In genomic region chr4:187504974-187505797, GRCh38 we compare ENCODE assay signal across 22 cellular contexts.
DNase-seq lines count a peak whose midpoint lies in the region; ATAC-seq and TF ChIP-seq lines count a peak whose summit lies in the region.
"Had no signal": no experiment of that assay in that cellular context is flagged by ENCODE, and none has a peak within 500 bp of the region (broad histone marks: within the 10 kb centered on the region; RNA-seq: fewer than 3 reads in every experiment).

No MANE protein-coding gene starts in this region.

- CTCF ChIA-PET in activated CD4-positive, alpha-beta memory T cell treated with anti-CD3 and anti-CD28 coated beads, Interleukin-2, amount 10 ng/mL, durations not matched to agents 7 days and 5 days (lab: Charles Lee) = no interaction called here

- DNase-seq in activated T-cell treated with anti-CD3 and anti-CD28 coated beads, Interleukin-2, amount 50 U/mL, for 1 hour = peak; percentile 16
- no peak for DNase-seq in activated T-cell treated with anti-CD3 and anti-CD28 coated beads, Interleukin-2, amount 50 U/mL, for 72 hours
- no peak for DNase-seq in activated CD4-positive, alpha-beta memory T cell treated with anti-CD3 and anti-CD28 coated beads, Interleukin-2, amount 10 ng/mL, durations not matched to agents 7 days and 5 days
- DNase-seq in fibroblast of villous mesenchyme (ENCODE audit: low read depth) = peak; percentile 45
- DNase-seq in smooth muscle cell (lab: John Stamatoyannopoulos, UW; ENCODE audit: unreplicated experiment) = peak; percentile 2
- DNase-seq in pons (ENCODE audit: low spot score) = no peak
- DNase-seq in osteoblast (ENCODE audit: insufficient read length, low spot score, missing footprints) = no peak
- DNase-seq: activated CD8-positive, alpha-beta memory T cell treated with anti-CD3 and anti-CD28 coated beads, Interleukin-2, amount 50 U/mL, for 48 hours; central memory CD4-positive, alpha-beta T cell; DMS153; effector CD8-positive, alpha-beta T cell; heart right ventricle; naive B cell; PC-3; SJCRH30; T-helper 9 cell had no signal

- no peak overlapping the region for H3K27ac Mint-ChIP-seq in activated T-cell treated with anti-CD3 and anti-CD28 coated beads, Interleukin-2, amount 50 U/mL, for 72 hours
- no peak overlapping the region for H3K27ac Mint-ChIP-seq in activated CD4-positive, alpha-beta memory T cell treated with anti-CD3 and anti-CD28 coated beads, Interleukin-2, amount 10 ng/mL, durations not matched to agents 7 days and 5 days
- H3K27ac Mint-ChIP-seq: CD14-positive monocyte had no signal

- H3K4me1 ChIP-seq in smooth muscle cell (ENCODE audit: low read depth) (no peaks in the 10 kb centered on the region), osteoblast (ENCODE audit: insufficient read depth, low read length) (no peaks in the 10 kb centered on the region)
- H3K4me1 ChIP-seq: heart right ventricle, prostate gland, SJCRH30 had no signal

- H3K9ac ChIP-seq in smooth muscle cell (ENCODE audit: low read depth) = no peak overlapping the region

- WGBS in smooth muscle cell (ENCODE audit: low lambda C conversion rate) = 49% methylated on average over 51 of the region's 55 CpGs

- H3K27me3 Mint-ChIP-seq in activated T-cell treated with anti-CD3 and anti-CD28 coated beads, Interleukin-2, amount 50 U/mL, for 72 hours (ENCODE audit: low read depth) = no peaks in the 10 kb centered on the region
- no peaks in the 10 kb centered on the region for H3K27me3 Mint-ChIP-seq in activated CD4-positive, alpha-beta memory T cell treated with anti-CD3 and anti-CD28 coated beads, Interleukin-2, amount 10 ng/mL, durations not matched to agents 7 days and 5 days
- H3K27me3 Mint-ChIP-seq: naive B cell had no signal

- no peaks in the 10 kb centered on the region for H3K36me3 ChIP-seq in smooth muscle cell (ENCODE audit: low read depth)
- H3K36me3 ChIP-seq in osteoblast (ENCODE audit: insufficient read depth, low read length) = no peaks in the 10 kb centered on the region
- H3K36me3 ChIP-seq: heart right ventricle, prostate gland, SJCRH30, thoracic aorta had no signal

- H3K27me3 ChIP-seq in smooth muscle cell (ENCODE audit: low read depth) (no peaks in the 10 kb centered on the region), osteoblast (ENCODE audit: insufficient read depth, low read length) (no peaks in the 10 kb centered on the region)
- H3K27me3 ChIP-seq: SJCRH30 had no signal

- H3K36me3 Mint-ChIP-seq in activated T-cell treated with anti-CD3 and anti-CD28 coated beads, Interleukin-2, amount 50 U/mL, for 72 hours (ENCODE audit: insufficient read depth in 2 of 2) = no peaks in the 10 kb centered on the region
- no peaks in the 10 kb centered on the region for H3K36me3 Mint-ChIP-seq in activated CD4-positive, alpha-beta memory T cell treated with anti-CD3 and anti-CD28 coated beads, Interleukin-2, amount 10 ng/mL, durations not matched to agents 7 days and 5 days (ENCODE audit: low read depth)
- H3K36me3 Mint-ChIP-seq: CD14-positive monocyte, naive B cell had no signal

- no peaks in the 10 kb centered on the region for H3K4me1 Mint-ChIP-seq in activated T-cell treated with anti-CD3 and anti-CD28 coated beads, Interleukin-2, amount 50 U/mL, for 72 hours (ENCODE audit: low read depth)
- no peaks in the 10 kb centered on the region for H3K4me1 Mint-ChIP-seq in activated CD4-positive, alpha-beta memory T cell treated with anti-CD3 and anti-CD28 coated beads, Interleukin-2, amount 10 ng/mL, durations not matched to agents 7 days and 5 days
- H3K4me1 Mint-ChIP-seq: CD14-positive monocyte, naive B cell had no signal

- H3K79me2 ChIP-seq in smooth muscle cell (ENCODE audit: low read depth) = peaks cover 24% of the 10 kb centered on the region
- no peaks in the 10 kb centered on the region for H3K79me2 ChIP-seq in osteoblast (ENCODE audit: insufficient read depth, low read length)

- peak overlapping the region; percentile 75 for H2AFZ ChIP-seq in smooth muscle cell (ENCODE audit: low read depth)
- H2AFZ ChIP-seq in osteoblast (ENCODE audit: low read length) = no peak overlapping the region

- TF ChIP-seq CTCF in fibroblast of villous mesenchyme (IDR thresholded peaks at IDR 0.05; ENCODE audit: insufficient read depth, low read depth, low read length) = no peak
- TF ChIP-seq CTCF in smooth muscle cell (IDR thresholded peaks at IDR 0.05; ENCODE audit: borderline replicate concordance, insufficient read depth, poor library complexity, severe bottlenecking) = no peak
- no peak for TF ChIP-seq CTCF in osteoblast (IDR thresholded peaks at IDR 0.05; ENCODE audit: extremely low read depth, low read depth, low read length)

- no peaks in the 10 kb centered on the region for H3K9me3 ChIP-seq in smooth muscle cell (replicated peaks; ENCODE audit: low read depth)
- no peaks in the 10 kb centered on the region for H3K9me3 ChIP-seq in osteoblast (ENCODE audit: low read depth, low read length)
- H3K9me3 ChIP-seq: prostate gland, SJCRH30, thoracic aorta had no signal

- no peak for ATAC-seq in activated T-cell treated with anti-CD3 and anti-CD28 coated beads, Interleukin-2, amount 50 U/mL, for 72 hours (replicated peaks in 1 of 2)
- no peak for ATAC-seq in GM19397 (IDR thresholded peaks at IDR 0.05; ENCODE audit: unreplicated experiment)
- ATAC-seq: activated CD4-positive, CD25-positive, alpha-beta regulatory T cell treated with anti-CD3 and anti-CD28 coated beads, Interleukin-2, amount 50 U/mL, for 24 hours; heart right ventricle; PC-3 had no signal

- H3K4me2 ChIP-seq in smooth muscle cell (peak overlapping the region; percentile 89), osteoblast (ENCODE audit: insufficient read depth, low read length) (no peak overlapping the region)

- no peak overlapping the region for H3K27ac ChIP-seq in smooth muscle cell (ENCODE audit: low read depth)
- H3K27ac ChIP-seq in osteoblast (ENCODE audit: low read depth, low read length) = no peak overlapping the region
- H3K27ac ChIP-seq: heart right ventricle, prostate gland, SJCRH30, skin epidermis, thoracic aorta had no signal

- peaks cover 8 to 17% of the 10 kb centered on the region in 2 donors for H3K9me3 Mint-ChIP-seq in activated T-cell treated with anti-CD3 and anti-CD28 coated beads, Interleukin-2, amount 50 U/mL, for 72 hours
- peaks cover 19% of the 10 kb centered on the region for H3K9me3 Mint-ChIP-seq in activated CD4-positive, alpha-beta memory T cell treated with anti-CD3 and anti-CD28 coated beads, Interleukin-2, amount 10 ng/mL, durations not matched to agents 7 days and 5 days

- POLR2A ChIA-PET in activated CD4-positive, alpha-beta memory T cell treated with anti-CD3 and anti-CD28 coated beads, Interleukin-2, amount 10 ng/mL, durations not matched to agents 7 days and 5 days (lab: Charles Lee) = no interaction called here

- H3K4me3 Mint-ChIP-seq in activated T-cell treated with anti-CD3 and anti-CD28 coated beads, Interleukin-2, amount 50 U/mL, for 72 hours = peak overlapping the region in 1 of 2 donors; percentile 15
- H3K4me3 Mint-ChIP-seq in activated CD4-positive, alpha-beta memory T cell treated with anti-CD3 and anti-CD28 coated beads, Interleukin-2, amount 10 ng/mL, durations not matched to agents 7 days and 5 days = peak overlapping the region; percentile 23

- H3F3A ChIP-seq in smooth muscle cell (ENCODE audit: low read depth) = no peaks in the 10 kb centered on the region

- H4K20me1 ChIP-seq in smooth muscle cell (ENCODE audit: low read depth) (no peaks in the 10 kb centered on the region), osteoblast (ENCODE audit: insufficient read depth, low read length) (no peaks in the 10 kb centered on the region)

- H3K4me3 ChIP-seq in fibroblast of villous mesenchyme (ENCODE audit: low read depth, low read length) (peak overlapping the region; percentile 73), smooth muscle cell (peak overlapping the region; percentile 69), osteoblast (ENCODE audit: insufficient read depth, low read length) (no peak overlapping the region)
- H3K4me3 ChIP-seq: prostate gland, SJCRH30, skin epidermis, thoracic aorta had no signal

Comparison
In these comparisons a context has a peak if more than half of its experiments do, and no peak if none do; other contexts are left out.
1. DNase-seq: peak in activated T-cell treated with anti-CD3 and anti-CD28 coated beads, Interleukin-2, amount 50 U/mL, for 1 hour (single experiment), fibroblast of villous mesenchyme (single experiment) and smooth muscle cell (single experiment); none in activated T-cell treated with anti-CD3 and anti-CD28 coated beads, Interleukin-2, amount 50 U/mL, for 72 hours (0 of 2), activated CD4-positive, alpha-beta memory T cell treated with anti-CD3 and anti-CD28 coated beads, Interleukin-2, amount 10 ng/mL, durations not matched to agents 7 days and 5 days (single experiment), pons (single experiment) and osteoblast (single experiment).